ENCODE assay signal across 21 cellular contexts in genomic region chr19:32067686-32068085, GRCh38.
DNase-seq lines count a peak whose midpoint lies in the region; TF ChIP-seq lines count a peak whose summit lies in the region.
"Had no signal": no experiment of that assay in that cellular context is flagged by ENCODE, and none has a peak within 500 bp of the region (broad histone marks: within the 10 kb centered on the region; RNA-seq: fewer than 3 reads in every experiment).

No MANE protein-coding gene starts in this region.

- H3K4me1 Mint-ChIP-seq in endodermal cell, result no peaks in the 10 kb centered on the region

- no peak overlapping the region for H3K9ac ChIP-seq in endodermal cell (ENCODE audit: extremely low read depth, low read length, poor library complexity, severe bottlenecking)
- H3K9ac ChIP-seq: KMS-11 had no signal

- TF ChIP-seq CTCF in endodermal cell (conservative IDR thresholded peaks at IDR 0.05) (peak; percentile 61), BE2C (IDR thresholded peaks at IDR 0.05; ENCODE audit: low read depth, low read length) (no peak), transverse colon (IDR thresholded peaks at IDR 0.05) (no peak)

- H3K4me3 ChIP-seq in endodermal cell (ENCODE audit: low read length) (no peak overlapping the region), BE2C (ENCODE audit: low read depth, low read length) (no peak overlapping the region), transverse colon (no peak overlapping the region)

- no peak for TF ChIP-seq POLR2A in transverse colon (IDR thresholded peaks at IDR 0.05)

- WGBS in endodermal cell (ENCODE audit: insufficient coverage in 1 of 2, insufficient read length in 1 of 2), 2 experiments, result 54 to 74% methylated on average over 3 to 5 of the region's 5 CpGs
- 60% methylated on average over 5 of the region's 5 CpGs; no CpG with 5 or more reads in 1 of the 2 donors for WGBS in transverse colon (ENCODE audit: low coverage in 1 of 2), 2 donors

- H3K9me3 ChIP-seq in endodermal cell (ENCODE audit: control insufficient read depth, low read length), result no peaks in the 10 kb centered on the region
- H3K9me3 ChIP-seq in BE2C, result no peaks in the 10 kb centered on the region
- no peaks in the 10 kb centered on the region for H3K9me3 ChIP-seq in transverse colon

- intact Hi-C loops in transverse colon (cut with DNase I; ENCODE audit: low total_unique reads), result no loop called here

- no peaks in the 10 kb centered on the region for H3K9me3 Mint-ChIP-seq in endodermal cell

- in situ Hi-C loops in transverse colon (cut with MboI; ENCODE audit: low pct_ligation_motif_present in 1 of 4, low pct_unique_long_range_greater_than_20kb in 1 of 4, low sequenced_read_pairs in 3 of 4), result no loop called here

- no peaks in the 10 kb centered on the region for H3K4me1 ChIP-seq in endodermal cell (ENCODE audit: control insufficient read depth, insufficient read depth, low read length)
- no peaks in the 10 kb centered on the region for H3K4me1 ChIP-seq in BE2C
- H3K4me1 ChIP-seq in transverse colon, result no peaks in the 10 kb centered on the region

- H3K27ac Mint-ChIP-seq in endodermal cell, result no peak overlapping the region
- H3K27ac Mint-ChIP-seq: HFFc6 had no signal

- H3K4me3 Mint-ChIP-seq in endodermal cell, result no peak overlapping the region
- H3K4me3 Mint-ChIP-seq: HFFc6 had no signal

- TF ChIP-seq EP300 in transverse colon (IDR thresholded peaks at IDR 0.05; ENCODE audit: low read depth), result no peak

- H3K27ac ChIP-seq in endodermal cell (ENCODE audit: low read depth, low read length) (no peak overlapping the region), transverse colon (no peak overlapping the region)
- H3K27ac ChIP-seq: KMS-11 had no signal

- H3K27me3 ChIP-seq in endodermal cell (ENCODE audit: control insufficient read depth, insufficient read depth, low read length, poor library complexity, severe bottlenecking), result no peaks in the 10 kb centered on the region
- no peaks in the 10 kb centered on the region for H3K27me3 ChIP-seq in BE2C
- H3K27me3 ChIP-seq in transverse colon, result no peaks in the 10 kb centered on the region

- H3K36me3 Mint-ChIP-seq in endodermal cell (ENCODE audit: low read depth), result no peaks in the 10 kb centered on the region

- DNase-seq in NCI-H2227 (lab: John Stamatoyannopoulos, UW; ENCODE audit: unreplicated experiment) (peak; percentile 28), NCI-H2227 treated with DMSO at 0.1 percent for 48 hours (lab: John Stamatoyannopoulos, UW) (no peak), endodermal cell (peak; percentile 86), left kidney (ENCODE audit: low read depth, low spot score) (peak; percentile 66), NCI-H526 treated with DMSO at 0.1 percent for 48 hours (lab: John Stamatoyannopoulos, UW) (no peak), NAMALWA (ENCODE audit: low spot score) (no peak), BE2C (no peak), transverse colon (no peak)
- DNase-seq: 8988T, COR-L47, DMS 273 treated with DMSO at 0.1 percent for 48 hours, DND-41, GDM1, GOT3, HFFc6, NCI-H1436, NCI-H1930, NCI-H2171, NCI-H446 treated with DMSO at 0.1 percent for 48 hours, Right ventricle myocardium superior had no signal

- H3K27me3 Mint-ChIP-seq in endodermal cell (ENCODE audit: insufficient read depth), result no peaks in the 10 kb centered on the region

- H3K36me3 ChIP-seq in endodermal cell (ENCODE audit: control insufficient read depth, insufficient read depth, low read length) (no peaks in the 10 kb centered on the region), BE2C (no peaks in the 10 kb centered on the region), transverse colon (no peaks in the 10 kb centered on the region)

Comparison
In these comparisons a context has a peak if more than half of its experiments do, and no peak if none do; other contexts are left out.
1. DNase-seq: peak in NCI-H2227 (single experiment), endodermal cell (single experiment) and left kidney (single experiment); none in NCI-H2227 treated with DMSO at 0.1 percent for 48 hours (single experiment), NCI-H526 treated with DMSO at 0.1 percent for 48 hours (single experiment), NAMALWA (single experiment), BE2C (single experiment) and transverse colon (single experiment).